In the genomic region with DNA sequence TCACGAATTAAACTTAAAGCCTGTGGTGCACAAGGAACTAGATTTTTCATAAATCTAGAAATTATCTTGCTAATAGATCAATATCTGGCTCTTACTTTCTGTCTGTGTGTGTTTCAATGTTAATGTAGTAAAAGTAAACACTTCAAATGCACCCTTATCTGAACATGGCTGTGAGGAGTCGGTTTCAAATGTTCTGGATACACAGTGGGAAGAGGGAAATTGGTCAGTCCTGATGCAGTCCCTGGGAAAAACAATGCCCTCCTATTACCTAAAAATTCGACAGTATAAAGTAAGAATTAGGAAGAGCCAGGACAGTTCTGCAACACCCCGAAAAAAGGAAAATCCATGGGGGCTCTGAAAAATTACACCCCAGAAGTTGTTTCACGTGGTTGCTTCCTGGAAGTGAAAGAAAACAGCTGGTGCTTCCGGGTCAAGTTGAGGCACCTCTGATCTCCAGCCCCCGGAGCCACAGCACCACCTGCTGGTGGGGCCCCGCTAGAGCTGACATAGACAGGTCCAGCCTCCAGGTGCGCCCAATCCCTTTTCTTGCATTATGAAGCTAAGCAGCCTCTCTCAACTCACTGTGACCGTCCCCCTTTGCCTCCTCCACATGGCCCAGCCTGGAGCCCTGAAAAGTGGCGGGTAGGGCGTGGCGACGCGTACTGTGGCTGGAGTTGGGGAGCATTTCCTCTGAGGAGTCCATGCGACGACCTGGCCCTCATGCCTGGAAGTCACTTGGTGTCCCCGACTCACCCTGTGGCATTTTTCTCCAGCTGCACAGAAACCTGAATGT, we compare ENCODE assay signal across 10 cellular contexts. TPM values are rescaled to one million over a fixed set of nuclear protein-coding genes. Genes with fewer than 3 reads are reported as not detected.
DNase-seq lines count a peak whose midpoint lies in the region; ATAC-seq, FAIRE-seq and TF ChIP-seq lines count a peak whose summit lies in the region.
"Had no signal": no experiment of that assay in that cellular context is flagged by ENCODE, and none has a peak within 500 bp of the region (broad histone marks: within the 10 kb centered on the region; RNA-seq: fewer than 3 reads in every experiment).

No MANE protein-coding gene starts in this region.

- H3K4me1 ChIP-seq in keratinocyte (ENCODE audit: control insufficient read depth, extremely low read depth, insufficient read depth, low read length), result no peaks in the 10 kb centered on the region
- H3K4me1 ChIP-seq in upper lobe of left lung, result no peaks in the 10 kb centered on the region

- H3K9me1 ChIP-seq in keratinocyte (ENCODE audit: control insufficient read depth, extremely low read depth, insufficient read depth, low read length), result no peaks in the 10 kb centered on the region

- H2AFZ ChIP-seq in keratinocyte (ENCODE audit: control insufficient read depth, low read length), result peak overlapping the region; percentile 37

- 62 to 70% methylated on average over 17 to 18 of the region's 18 CpGs for WGBS in upper lobe of left lung, 2 donors

- H3K27me3 ChIP-seq in keratinocyte (ENCODE audit: control insufficient read depth, extremely low read depth, insufficient read depth, low read length), result no peaks in the 10 kb centered on the region
- no peaks in the 10 kb centered on the region for H3K27me3 ChIP-seq in upper lobe of left lung

- no peaks in the 10 kb centered on the region for H3K36me3 ChIP-seq in keratinocyte (ENCODE audit: control insufficient read depth in 2 of 2, extremely low read depth in 1 of 2, insufficient read depth in 2 of 2, low read length in 2 of 2)
- no peaks in the 10 kb centered on the region for H3K36me3 ChIP-seq in upper lobe of left lung

- no peak for TF ChIP-seq POLR2A in upper lobe of left lung (IDR thresholded peaks at IDR 0.05)

- no peak overlapping the region for H3K4me3 ChIP-seq in keratinocyte (ENCODE audit: control insufficient read depth in 2 of 3, extremely low read depth in 1 of 3, insufficient read depth in 2 of 3, low read depth in 1 of 3, low read length in 3 of 3)
- no peak overlapping the region for H3K4me3 ChIP-seq in upper lobe of left lung

- H3K9me3 ChIP-seq in keratinocyte (ENCODE audit: control insufficient read depth, low read depth, low read length), result no peaks in the 10 kb centered on the region
- H3K9me3 ChIP-seq in upper lobe of left lung, result peaks cover 0 to 2% (median 0%) of the 10 kb centered on the region in 4 donors

- ATAC-seq in upper lobe of left lung (ENCODE audit: low FRiP score in 2 of 2), result peak in 1 of 2 donors; percentile 83
- ATAC-seq in HG03159 (IDR thresholded peaks at IDR 0.05; ENCODE audit: unreplicated experiment), result no peak
- ATAC-seq: T-cell had no signal

- no peaks in the 10 kb centered on the region for H4K20me1 ChIP-seq in keratinocyte (ENCODE audit: control insufficient read depth, extremely low read depth, insufficient read depth, low read length)

- no peaks in the 10 kb centered on the region for H3K79me2 ChIP-seq in keratinocyte (ENCODE audit: control insufficient read depth, insufficient read depth, low read length)

- H3K4me2 ChIP-seq in keratinocyte (ENCODE audit: control insufficient read depth, extremely low read depth, insufficient read depth, low read depth, low read length), result no peak overlapping the region

- dilution Hi-C loops in keratinocyte (cut with MboI; ENCODE audit: extremely low pct_ligation_motif_present, low sequenced_read_pairs), result no loop called here

- peak; percentile 75 for TF ChIP-seq RAD21 in Ishikawa (IDR thresholded peaks at IDR 0.05; ENCODE audit: low read depth)

- DNase-seq in ELF-1 (ENCODE audit: low read depth, low spot score), result peak; percentile 66
- peak; percentile 11 to 13 for DNase-seq in activated CD4-positive, alpha-beta T cell treated with anti-CD3 and anti-CD28 coated beads, Interleukin-2, amount 50 U/mL, for 4 hours
- DNase-seq in keratinocyte (ENCODE audit: low read depth, low spot score), result no peak
- DNase-seq in upper lobe of left lung, result peak; percentile 69 to 87
- DNase-seq in HPDE6-E6E7 (ENCODE audit: extremely low spot score), result no peak
- DNase-seq in amygdala (lab: John Stamatoyannopoulos, UW), result no peak

- TF ChIP-seq EP300 in Ishikawa (IDR thresholded peaks at IDR 0.05; ENCODE audit: borderline replicate concordance) (no peak), upper lobe of left lung (IDR thresholded peaks at IDR 0.05) (no peak)

- H3K9ac ChIP-seq in keratinocyte (ENCODE audit: control insufficient read depth, extremely low read depth, insufficient read depth, low read length), result no peak overlapping the region

- TF ChIP-seq CTCF in keratinocyte (optimal IDR thresholded peaks at IDR 0.05 in 1 of 3, IDR thresholded peaks at IDR 0.05 in 1 of 3, conservative IDR thresholded peaks at IDR 0.05 in 1 of 3; ENCODE audit: extremely low read depth in 1 of 3, insufficient read depth in 2 of 3, low read length in 3 of 3) (peak; percentile 72 to 91 (median 83)), upper lobe of left lung (IDR thresholded peaks at IDR 0.05) (peak; percentile 31 to 69 (median 56))

- no peak overlapping the region for H3K27ac ChIP-seq in keratinocyte (ENCODE audit: control insufficient read depth, insufficient read depth, low read length)
- no peak overlapping the region for H3K27ac ChIP-seq in upper lobe of left lung

- FAIRE-seq in keratinocyte (lab: Jason Lieb, UNC), result no peak

TF ChIP-seq in Ishikawa, 13 proteins besides CTCF, POLR2A, EP300 and RAD21 (continues in another document):
- TF ChIP-seq CEBPB (IDR thresholded peaks at IDR 0.05) (no peak), ZBTB7A (IDR thresholded peaks at IDR 0.05; ENCODE audit: low read depth) (no peak), TAF1 (IDR thresholded peaks at IDR 0.05; ENCODE audit: low read depth) (no peak), YY1 (IDR thresholded peaks at IDR 0.05; ENCODE audit: low read depth) (no peak)
- TF ChIP-seq, protein P1, sequence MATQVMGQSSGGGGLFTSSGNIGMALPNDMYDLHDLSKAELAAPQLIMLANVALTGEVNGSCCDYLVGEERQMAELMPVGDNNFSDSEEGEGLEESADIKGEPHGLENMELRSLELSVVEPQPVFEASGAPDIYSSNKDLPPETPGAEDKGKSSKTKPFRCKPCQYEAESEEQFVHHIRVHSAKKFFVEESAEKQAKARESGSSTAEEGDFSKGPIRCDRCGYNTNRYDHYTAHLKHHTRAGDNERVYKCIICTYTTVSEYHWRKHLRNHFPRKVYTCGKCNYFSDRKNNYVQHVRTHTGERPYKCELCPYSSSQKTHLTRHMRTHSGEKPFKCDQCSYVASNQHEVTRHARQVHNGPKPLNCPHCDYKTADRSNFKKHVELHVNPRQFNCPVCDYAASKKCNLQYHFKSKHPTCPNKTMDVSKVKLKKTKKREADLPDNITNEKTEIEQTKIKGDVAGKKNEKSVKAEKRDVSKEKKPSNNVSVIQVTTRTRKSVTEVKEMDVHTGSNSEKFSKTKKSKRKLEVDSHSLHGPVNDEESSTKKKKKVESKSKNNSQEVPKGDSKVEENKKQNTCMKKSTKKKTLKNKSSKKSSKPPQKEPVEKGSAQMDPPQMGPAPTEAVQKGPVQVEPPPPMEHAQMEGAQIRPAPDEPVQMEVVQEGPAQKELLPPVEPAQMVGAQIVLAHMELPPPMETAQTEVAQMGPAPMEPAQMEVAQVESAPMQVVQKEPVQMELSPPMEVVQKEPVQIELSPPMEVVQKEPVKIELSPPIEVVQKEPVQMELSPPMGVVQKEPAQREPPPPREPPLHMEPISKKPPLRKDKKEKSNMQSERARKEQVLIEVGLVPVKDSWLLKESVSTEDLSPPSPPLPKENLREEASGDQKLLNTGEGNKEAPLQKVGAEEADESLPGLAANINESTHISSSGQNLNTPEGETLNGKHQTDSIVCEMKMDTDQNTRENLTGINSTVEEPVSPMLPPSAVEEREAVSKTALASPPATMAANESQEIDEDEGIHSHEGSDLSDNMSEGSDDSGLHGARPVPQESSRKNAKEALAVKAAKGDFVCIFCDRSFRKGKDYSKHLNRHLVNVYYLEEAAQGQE (IDR thresholded peaks at IDR 0.05; ENCODE audit: low read depth), result no peak

RNA-seq across cellular contexts. Expression of a gene that starts 8.3 kb away (rescaled TPM):
- not detected in 3 replicates for polyA plus RNA-seq in keratinocyte
- polyA plus RNA-seq in keratinocyte (2011; ENCODE audit: low read depth), result not detected
- not detected in 2 replicates for polyA plus RNA-seq in keratinocyte (2011; cell fraction: cytosol; rRNA removed)
- polyA plus RNA-seq in keratinocyte (2011; cell fraction: nucleus; rRNA removed), result not detected in 2 replicates
- polyA plus RNA-seq in keratinocyte (2012; ENCODE audit: low replicate concordance), result 0.23 TPM in 1 of 2 replicates, not detected in the other
- polyA minus RNA-seq in keratinocyte, result not detected in 3 replicates
- polyA minus RNA-seq in keratinocyte (2011; cell fraction: cytosol; rRNA and poly(A)+ RNA removed), result not detected
- not detected in 2 replicates for polyA minus RNA-seq in keratinocyte (2011; cell fraction: nucleus; rRNA and poly(A)+ RNA removed)
- not detected for total RNA-seq in upper lobe of left lung
- total RNA-seq: lung microvascular endothelial cell, T-cell had no signal

RNA-seq across cellular contexts. Expression of a gene that starts 22.6 kb away (rescaled TPM):
- polyA plus RNA-seq in keratinocyte, result not detected in 3 replicates
- not detected for polyA plus RNA-seq in keratinocyte (2011; ENCODE audit: low read depth)
- not detected in 2 replicates for polyA plus RNA-seq in keratinocyte (2011; cell fraction: cytosol; rRNA removed)
- not detected in 2 replicates for polyA plus RNA-seq in keratinocyte (2011; cell fraction: nucleus; rRNA removed)
- polyA plus RNA-seq in keratinocyte (2012; ENCODE audit: low replicate concordance), result not detected in 2 replicates
- polyA minus RNA-seq in keratinocyte, result not detected in 3 replicates
- not detected for polyA minus RNA-seq in keratinocyte (2011; cell fraction: cytosol; rRNA and poly(A)+ RNA removed)
- not detected in 2 replicates for polyA minus RNA-seq in keratinocyte (2011; cell fraction: nucleus; rRNA and poly(A)+ RNA removed)
- not detected for total RNA-seq in upper lobe of left lung
- total RNA-seq: lung microvascular endothelial cell, T-cell had no signal

RNA-seq across cellular contexts. Expression of a gene that starts 24.9 kb away (rescaled TPM):
- 203 to 395 TPM (median 262 TPM) in 3 replicates for polyA plus RNA-seq in keratinocyte
- polyA plus RNA-seq in keratinocyte (2011; ENCODE audit: low read depth), result 192 TPM
- 369 and 695 TPM in 2 replicates for polyA plus RNA-seq in keratinocyte (2011; cell fraction: cytosol; rRNA removed)
- 744 and 1,077 TPM in 2 replicates for polyA plus RNA-seq in keratinocyte (2011; cell fraction: nucleus; rRNA removed)
- polyA plus RNA-seq in keratinocyte (2012; ENCODE audit: low replicate concordance), result 138 and 4,045 TPM in 2 replicates
- polyA minus RNA-seq in keratinocyte, result 73.0 to 126 TPM (median 97.0 TPM) in 3 replicates
- polyA minus RNA-seq in keratinocyte (2011; cell fraction: cytosol; rRNA and poly(A)+ RNA removed), result 56.6 TPM
- polyA minus RNA-seq in keratinocyte (2011; cell fraction: nucleus; rRNA and poly(A)+ RNA removed), result 97.5 and 110 TPM in 2 replicates
- total RNA-seq in upper lobe of left lung, result 1,000 to 10,000 TPM; 1,039 to 7,285 (median 2,025) TPM

RNA-seq across cellular contexts. Expression of a gene that starts 54.8 kb away (rescaled TPM):
- 46.4 to 226 TPM (median 71.1 TPM) in 3 replicates for polyA plus RNA-seq in keratinocyte
- 25.6 TPM for polyA plus RNA-seq in keratinocyte (2011; ENCODE audit: low read depth)
- polyA plus RNA-seq in keratinocyte (2011; cell fraction: cytosol; rRNA removed), result 74.3 and 111 TPM in 2 replicates
- polyA plus RNA-seq in keratinocyte (2011; cell fraction: nucleus; rRNA removed), result 162 and 263 TPM in 2 replicates
- 108 and 398 TPM in 2 replicates for polyA plus RNA-seq in keratinocyte (2012; ENCODE audit: low replicate concordance)
- polyA minus RNA-seq in keratinocyte, result 83.7 to 115 TPM (median 91.0 TPM) in 3 replicates
- 36.3 TPM for polyA minus RNA-seq in keratinocyte (2011; cell fraction: cytosol; rRNA and poly(A)+ RNA removed)
- 52.9 and 73.5 TPM in 2 replicates for polyA minus RNA-seq in keratinocyte (2011; cell fraction: nucleus; rRNA and poly(A)+ RNA removed)
- total RNA-seq in upper lobe of left lung, result 10 to 100 TPM in 1 of 6 donors, 1 to 10 TPM in 4, not detected in 1; 3.2 to 16.7 (median 5.2) TPM
- total RNA-seq: lung microvascular endothelial cell had no signal

Comparison
In these comparisons a context has a peak if more than half of its experiments do, and no peak if none do; other contexts are left out.
1. DNase-seq: peak in ELF-1 (single experiment), activated CD4-positive, alpha-beta T cell treated with anti-CD3 and anti-CD28 coated beads, Interleukin-2, amount 50 U/mL, for 4 hours (2 of 2) and upper lobe of left lung (2 of 2); none in keratinocyte (single experiment), HPDE6-E6E7 (single experiment) and amygdala (0 of 56).